1 cellular context compared by ENCODE assay signal in the genomic region with DNA sequence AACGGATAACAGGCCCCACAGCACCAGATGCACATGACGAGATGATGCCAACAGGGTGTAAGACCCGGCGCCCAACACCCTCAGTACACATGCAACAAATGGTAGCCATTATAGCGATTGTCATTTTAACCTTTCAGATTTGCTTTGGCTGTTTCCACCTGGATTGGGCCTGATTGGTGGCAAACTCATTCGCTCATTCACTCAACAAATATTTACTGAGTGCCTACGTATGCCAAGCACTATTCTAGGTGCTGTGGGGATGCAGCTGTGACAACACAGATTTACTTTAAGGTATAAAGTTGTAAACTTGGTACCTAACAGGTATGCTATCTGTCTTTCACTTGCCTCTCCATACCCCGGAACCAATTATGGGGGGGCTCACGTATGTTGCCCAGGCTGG.
TF ChIP-seq lines count a peak whose summit lies in the region.

No MANE protein-coding gene starts in this region.

TF ChIP-seq in H1, 55 proteins besides CTCF, POLR2A, EP300 and RAD21 (continued from another document):
- TF ChIP-seq KDM5A (IDR thresholded peaks at IDR 0.05; ENCODE audit: low read length), result no peak
- no peak for TF ChIP-seq CHD1 (IDR thresholded peaks at IDR 0.05; ENCODE audit: low read depth, low read length)
- TF ChIP-seq BCL11A (IDR thresholded peaks at IDR 0.05; ENCODE audit: low read depth in 2 of 2, low read length in 2 of 2), result no peak
TF ChIP-seq in H1: peak in this region for 0.
